ENCODE assay signal across 21 cellular contexts in genomic region chr10:88608052-88608732, GRCh38.
DNase-seq lines count a peak whose midpoint lies in the region; ATAC-seq lines count a peak whose summit lies in the region.
"Had no signal": no experiment of that assay in that cellular context is flagged by ENCODE, and none has a peak within 500 bp of the region (broad histone marks: within the 10 kb centered on the region; RNA-seq: fewer than 3 reads in every experiment).

No MANE protein-coding gene starts in this region.

- no peaks in the 10 kb centered on the region for H3K27me3 Mint-ChIP-seq in stimulated activated memory B cell treated with anti-CD40 and anti-IgM and Interleukin-4, amounts not matched to agents 10 μg/mL and 1 μg/mL and 100 μg/mL, for 72 hours

- peak overlapping the region; percentile 20 for H3K27ac Mint-ChIP-seq in stimulated activated memory B cell treated with anti-CD40 and anti-IgM and Interleukin-4, amounts not matched to agents 10 μg/mL and 1 μg/mL and 100 μg/mL, for 72 hours
- H3K27ac Mint-ChIP-seq: activated CD8-positive, alpha-beta T cell treated with anti-CD3 and anti-CD28 coated beads, Interleukin-2, amount 10 ng/mL, durations not matched to agents 7 days and 5 days; CD4-positive, alpha-beta memory T cell; effector memory CD8-positive, alpha-beta T cell had no signal

- peaks cover 5% of the 10 kb centered on the region for H3K4me1 Mint-ChIP-seq in stimulated activated memory B cell treated with anti-CD40 and anti-IgM and Interleukin-4, amounts not matched to agents 10 μg/mL and 1 μg/mL and 100 μg/mL, for 72 hours
- H3K4me1 Mint-ChIP-seq: CD4-positive, alpha-beta memory T cell had no signal

- DNase-seq in T1000 (lab: John Stamatoyannopoulos, UW) (no peak), NCI-H510A treated with DMSO at 0.1 percent for 48 hours (lab: John Stamatoyannopoulos, UW) (no peak)
- DNase-seq: activated CD4-positive, CD25-positive, alpha-beta regulatory T cell treated with anti-CD3 and anti-CD28 coated beads, Interleukin-2, amount 50 U/mL, for 72 hours; activated CD8-positive, alpha-beta T cell treated with anti-CD3 and anti-CD28 coated beads, Interleukin-2, amount 10 ng/mL, durations not matched to agents 7 days and 5 days; activated naive CD4-positive, alpha-beta T cell treated with Interleukin-2 at 50 U/mL for 16 hours; activated T-cell treated with anti-CD3 and anti-CD28 coated beads, Interleukin-2, amount 50 U/mL, for 1 hour; CD4-positive, alpha-beta memory T cell; colonic mucosa; effector memory CD8-positive, alpha-beta T cell; gastrocnemius medialis; hypothalamus; NCI-H1694 treated with DMSO at 0.1 percent for 48 hours; NCI-H748 treated with DMSO at 0.1 percent for 48 hours; OCI-M1; SW 1271 had no signal

- peak; percentile 51 for ATAC-seq in GM18858 (IDR thresholded peaks at IDR 0.05; ENCODE audit: unreplicated experiment)
- ATAC-seq in GM21576 (IDR thresholded peaks at IDR 0.05; ENCODE audit: unreplicated experiment), result peak; percentile 82
- ATAC-seq in HG03280 (IDR thresholded peaks at IDR 0.05; ENCODE audit: unreplicated experiment), result peak; percentile 83
- peak; percentile 89 for ATAC-seq in stimulated activated memory B cell treated with anti-CD40 and anti-IgM and Interleukin-4, amounts not matched to agents 10 μg/mL and 1 μg/mL and 100 μg/mL, for 72 hours
- ATAC-seq in HG03354 (IDR thresholded peaks at IDR 0.05; ENCODE audit: poor library complexity, severe bottlenecking, unreplicated experiment), result no peak
- ATAC-seq: activated CD8-positive, alpha-beta T cell treated with anti-CD3 and anti-CD28 coated beads, Interleukin-2, amount 10 ng/mL, durations not matched to agents 7 days and 5 days; effector memory CD8-positive, alpha-beta T cell; gastrocnemius medialis; Right ventricle myocardium inferior had no signal

- H3K36me3 Mint-ChIP-seq in stimulated activated memory B cell treated with anti-CD40 and anti-IgM and Interleukin-4, amounts not matched to agents 10 μg/mL and 1 μg/mL and 100 μg/mL, for 72 hours, result no peaks in the 10 kb centered on the region
- H3K36me3 Mint-ChIP-seq: CD4-positive, alpha-beta memory T cell had no signal

- no peaks in the 10 kb centered on the region for H3K9me3 Mint-ChIP-seq in stimulated activated memory B cell treated with anti-CD40 and anti-IgM and Interleukin-4, amounts not matched to agents 10 μg/mL and 1 μg/mL and 100 μg/mL, for 72 hours
- H3K9me3 Mint-ChIP-seq: CD4-positive, alpha-beta memory T cell; effector memory CD8-positive, alpha-beta T cell had no signal

- peak overlapping the region; percentile 22 for H3K4me3 Mint-ChIP-seq in stimulated activated memory B cell treated with anti-CD40 and anti-IgM and Interleukin-4, amounts not matched to agents 10 μg/mL and 1 μg/mL and 100 μg/mL, for 72 hours
- H3K4me3 Mint-ChIP-seq: activated CD8-positive, alpha-beta T cell treated with anti-CD3 and anti-CD28 coated beads, Interleukin-2, amount 10 ng/mL, durations not matched to agents 7 days and 5 days; CD4-positive, alpha-beta memory T cell; effector memory CD8-positive, alpha-beta T cell had no signal
